In genomic region chr12:68905731-68906130, GRCh38 we compare ENCODE assay signal across 20 cellular contexts.
A peak's percentile ranks its signal among the peaks of the same experiment; 100 is the strongest.
DNase-seq lines count a peak whose midpoint lies in the region; ATAC-seq, FAIRE-seq and TF ChIP-seq lines count a peak whose summit lies in the region.
"Had no signal": no experiment of that assay in that cellular context is flagged by ENCODE, and none has a peak within 500 bp of the region (broad histone marks: within the 10 kb centered on the region; RNA-seq: fewer than 3 reads in every experiment).

No MANE protein-coding gene starts in this region.

- no peak for ATAC-seq in GM18861 (IDR thresholded peaks at IDR 0.05; ENCODE audit: unreplicated experiment)
- ATAC-seq: HCT116, HepG2 had no signal

- no peak overlapping the region for H3K4me3 ChIP-seq in tibial artery

- peak; percentile 20 for DNase-seq in CD1c-positive myeloid dendritic cell (ENCODE audit: extremely low spot score)
- no peak for DNase-seq in HTR-8/SVneo (ENCODE audit: insufficient read length, low spot score)
- peak; percentile 5 for DNase-seq in OCI-M2 (lab: John Stamatoyannopoulos, UW; ENCODE audit: unreplicated experiment)
- peak; percentile 9 to 61 for DNase-seq in erythroblast (lab: John Stamatoyannopoulos, UW)
- no peak for DNase-seq in NCI-H2227 (lab: John Stamatoyannopoulos, UW; ENCODE audit: unreplicated experiment)
- DNase-seq in tibial artery: no peak
- DNase-seq: BE2C; Calu3; CD4-positive, alpha-beta memory T cell; DND-41; GOT3; H7 had no signal

- H3K27me3 ChIP-seq in tibial artery: no peaks in the 10 kb centered on the region
- H3K27me3 ChIP-seq: BE2C had no signal

- no peak for TF ChIP-seq CTCF in tibial artery (IDR thresholded peaks at IDR 0.05)

- H3K36me3 ChIP-seq in tibial artery: no peaks in the 10 kb centered on the region
- H3K36me3 ChIP-seq: BE2C had no signal

- intact Hi-C loops in tibial artery (cut with DNase I; ENCODE audit: low total_unique reads): no loop called here

- peak; percentile 31 for FAIRE-seq in HTR-8/SVneo (lab: Jason Lieb, UNC)
- FAIRE-seq: G401.6, GM12891, GM18507, HepG2 had no signal

- TF ChIP-seq POLR2A in erythroblast (IDR thresholded peaks at IDR 0.05; ENCODE audit: low read length): no peak

- H3K9me3 ChIP-seq in tibial artery: no peaks in the 10 kb centered on the region
- H3K9me3 ChIP-seq: BE2C had no signal

- no peaks in the 10 kb centered on the region for H3K4me1 ChIP-seq in tibial artery
- H3K4me1 ChIP-seq: BE2C had no signal

- no peak overlapping the region for H3K27ac ChIP-seq in tibial artery
- H3K27ac ChIP-seq: C4-2B, KMS-11 had no signal

Comparison
In these comparisons a context has a peak if more than half of its experiments do, and no peak if none do; other contexts are left out.
1. DNase-seq: peak in CD1c-positive myeloid dendritic cell (single experiment), OCI-M2 (single experiment) and erythroblast (2 of 2); none in HTR-8/SVneo (single experiment), NCI-H2227 (single experiment) and tibial artery (0 of 2).